In genomic region chr22:20724676-20725454, GRCh38 we compare ENCODE assay signal across 24 cellular contexts. TPM values are rescaled to one million over a fixed set of nuclear protein-coding genes. Genes with fewer than 3 reads are reported as not detected.
DNase-seq lines count a peak whose midpoint lies in the region; ATAC-seq lines count a peak whose summit lies in the region.
"Had no signal": no experiment of that assay in that cellular context is flagged by ENCODE, and none has a peak within 500 bp of the region (broad histone marks: within the 10 kb centered on the region; RNA-seq: fewer than 3 reads in every experiment).

No MANE protein-coding gene starts in this region.

- peak overlapping the region; percentile 46 to 74 for H3K27ac Mint-ChIP-seq in stimulated activated naive CD8-positive, alpha-beta T cell treated with anti-CD3 and anti-CD28 coated beads, Interleukin-15, amount 100 ng/mL, for 72 hours

- intact Hi-C loops in posterior vena cava (cut with DNase I) (no loop called here), left colon (cut with DNase I, micrococcal nuclease) (no loop called here)

- H3K4me3 Mint-ChIP-seq in stimulated activated naive CD8-positive, alpha-beta T cell treated with anti-CD3 and anti-CD28 coated beads, Interleukin-15, amount 100 ng/mL, for 72 hours: no peak overlapping the region
- H3K4me3 Mint-ChIP-seq: CD4-positive, alpha-beta memory T cell had no signal

- ATAC-seq in stimulated activated naive CD8-positive, alpha-beta T cell treated with anti-CD3 and anti-CD28 coated beads, Interleukin-15, amount 100 ng/mL, for 72 hours: no peak
- ATAC-seq in stimulated activated naive CD8-positive, alpha-beta T cell treated with anti-CD3 and anti-CD28 coated beads, Interleukin-15, Interleukin-2, amounts not matched to agents 100 U/mL and 50 U/mL, for 24 hours: no peak
- no peak for ATAC-seq in activated CD4-positive, CD25-positive, alpha-beta regulatory T cell treated with anti-CD3 and anti-CD28 coated beads, Interleukin-2, amount 50 U/mL, for 24 hours
- no peak for ATAC-seq in left colon
- ATAC-seq in GM18520 (IDR thresholded peaks at IDR 0.05; ENCODE audit: unreplicated experiment): no peak
- ATAC-seq: GM12878, HepG2 had no signal

- no peak for DNase-seq in stimulated activated naive CD8-positive, alpha-beta T cell treated with anti-CD3 and anti-CD28 coated beads, Interleukin-15, amount 100 ng/mL, for 72 hours
- no peak for DNase-seq in stimulated activated naive CD8-positive, alpha-beta T cell treated with anti-CD3 and anti-CD28 coated beads, Interleukin-15, Interleukin-2, amounts not matched to agents 100 U/mL and 50 U/mL, for 24 hours
- DNase-seq in cerebellum (ENCODE audit: low spot score) (peak; percentile 51), posterior vena cava (ENCODE audit: low spot score) (peak; percentile 62), left colon (no peak)
- DNase-seq: CD4-positive, alpha-beta memory T cell; COR-L47; DMS53; HCEC 1CT; Kasumi-1; NCI-H1092 treated with DMSO at 0.1 percent for 48 hours; NCI-H1436; NCI-H187 treated with DMSO at 0.1 percent for 48 hours; NCI-H446 treated with DMSO at 0.1 percent for 48 hours; NCI-H526 treated with DMSO at 0.1 percent for 48 hours; Right ventricle myocardium superior; RPMI8226 had no signal

- no peaks in the 10 kb centered on the region for H3K27me3 Mint-ChIP-seq in stimulated activated naive CD8-positive, alpha-beta T cell treated with anti-CD3 and anti-CD28 coated beads, Interleukin-15, amount 100 ng/mL, for 72 hours
- H3K27me3 Mint-ChIP-seq: CD4-positive, alpha-beta memory T cell had no signal

- H3K9me3 Mint-ChIP-seq in stimulated activated naive CD8-positive, alpha-beta T cell treated with anti-CD3 and anti-CD28 coated beads, Interleukin-15, amount 100 ng/mL, for 72 hours: no peaks in the 10 kb centered on the region
- H3K9me3 Mint-ChIP-seq: CD4-positive, alpha-beta memory T cell had no signal

- H3K4me1 Mint-ChIP-seq in stimulated activated naive CD8-positive, alpha-beta T cell treated with anti-CD3 and anti-CD28 coated beads, Interleukin-15, amount 100 ng/mL, for 72 hours: no peaks in the 10 kb centered on the region
- H3K4me1 Mint-ChIP-seq: CD4-positive, alpha-beta memory T cell had no signal

RNA-seq across cellular contexts. Expression of gene SERPIND1, which starts 49.0 kb away (rescaled TPM):
- total RNA-seq in cerebellum: 3.2 TPM
- total RNA-seq in posterior vena cava: not detected
- total RNA-seq in left colon: not detected
- total RNA-seq: CD4-positive, alpha-beta memory T cell; H1; M059J; SJSA1 had no signal

Comparison
In these comparisons a context has a peak if more than half of its experiments do, and no peak if none do; other contexts are left out.
1. DNase-seq: peak in cerebellum (single experiment) and posterior vena cava (single experiment); none in stimulated activated naive CD8-positive, alpha-beta T cell treated with anti-CD3 and anti-CD28 coated beads, Interleukin-15, amount 100 ng/mL, for 72 hours (0 of 2), stimulated activated naive CD8-positive, alpha-beta T cell treated with anti-CD3 and anti-CD28 coated beads, Interleukin-15, Interleukin-2, amounts not matched to agents 100 U/mL and 50 U/mL, for 24 hours (single experiment) and left colon (0 of 2).